ENCODE assay signal across 26 cellular contexts in genomic region chr7:101397770-101398324, GRCh38. TPM values are rescaled to one million over a fixed set of nuclear protein-coding genes. Genes with fewer than 3 reads are reported as not detected.
"Had no signal": no experiment of that assay in that cellular context is flagged by ENCODE, and none has a peak within 500 bp of the region (broad histone marks: within the 10 kb centered on the region; RNA-seq: fewer than 3 reads in every experiment).

No MANE protein-coding gene starts in this region.

- H3K36me3 Mint-ChIP-seq: activated naive CD8-positive, alpha-beta T cell had no signal

- H3K4me3 ChIP-seq: adrenal gland, ascending aorta, esophagus squamous epithelium, gastrocnemius medialis, pancreas had no signal

- H3K9me3 Mint-ChIP-seq: activated T-cell treated with anti-CD3 and anti-CD28 coated beads, Interleukin-2, amount 50 U/mL, for 4 hours; activated T-helper 2 cell treated with anti-CD3 and anti-CD28 coated beads, Interferon-gamma antibody, Interleukin-2, Interleukin-4, amounts not matched to agents 10 μg/mL and 5 μg/mL and 100 μg/mL, durations not matched to agents 14 hours and 24 hours and 36 hours; nephron had no signal

- H3K9me3 ChIP-seq: adrenal gland, ascending aorta, esophagus squamous epithelium, gastrocnemius medialis, pancreas had no signal

- H3K4me3 Mint-ChIP-seq: activated CD4-positive, alpha-beta T cell treated with anti-CD3 and anti-CD28 coated beads for 36 hours; activated naive CD8-positive, alpha-beta T cell; activated T-cell treated with anti-CD3 and anti-CD28 coated beads, Interleukin-2, amount 50 U/mL, for 4 hours; nephron had no signal

- H3K27me3 ChIP-seq: adrenal gland, ascending aorta, pancreas had no signal

- H3K4me1 Mint-ChIP-seq: activated CD4-positive, alpha-beta T cell treated with anti-CD3 and anti-CD28 coated beads for 36 hours had no signal

- H3K27ac Mint-ChIP-seq: activated CD4-positive, alpha-beta T cell treated with anti-CD3 and anti-CD28 coated beads for 36 hours; activated naive CD8-positive, alpha-beta T cell; activated T-helper 2 cell treated with anti-CD3 and anti-CD28 coated beads, Interferon-gamma antibody, Interleukin-2, Interleukin-4, amounts not matched to agents 10 μg/mL and 5 μg/mL and 100 μg/mL, durations not matched to agents 14 hours and 24 hours and 36 hours had no signal

- H3K4me1 ChIP-seq: adrenal gland, ascending aorta, gastrocnemius medialis, pancreas had no signal

- H3K27ac ChIP-seq: adrenal gland, ascending aorta, brain microvascular endothelial cell, esophagus squamous epithelium, gastrocnemius medialis, pancreas had no signal

- DNase-seq: activated CD4-positive, alpha-beta T cell treated with anti-CD3 and anti-CD28 coated beads for 36 hours; activated CD4-positive, alpha-beta T cell treated with anti-CD3 and anti-CD28 coated beads, Interleukin-2, amount 50 U/mL, for 4 hours; activated CD8-positive, alpha-beta memory T cell treated with anti-CD3 and anti-CD28 coated beads, Interleukin-2, amount 50 U/mL, for 48 hours; activated naive CD4-positive, alpha-beta T cell; activated T-cell treated with anti-CD3 and anti-CD28 coated beads, Interleukin-2, amount 50 U/mL, for 4 hours; adrenal gland; brain microvascular endothelial cell; caudate nucleus; dermis blood vessel endothelial cell; effector memory CD4-positive, alpha-beta T cell; esophagus squamous epithelium; gastrocnemius medialis; head of caudate nucleus; left ventricle myocardium superior; pancreas; stimulated activated CD4-positive, alpha-beta T cell treated with anti-CD3 and anti-CD28 coated beads, Interleukin-2, amount 100 ng/mL, for 24 hours; stimulated activated naive CD8-positive, alpha-beta T cell treated with anti-CD3 and anti-CD28 coated beads, Interleukin-15, Interleukin-2, amounts not matched to agents 100 U/mL and 50 U/mL, for 24 hours; T-helper 1 cell had no signal

- H3K27me3 Mint-ChIP-seq: activated naive CD8-positive, alpha-beta T cell had no signal

- H3K36me3 ChIP-seq: adrenal gland, ascending aorta, brain microvascular endothelial cell, esophagus squamous epithelium, gastrocnemius medialis, pancreas had no signal

RNA-seq across cellular contexts. Expression of gene COL26A1, which starts 35.2 kb away (rescaled TPM):
- total RNA-seq: activated CD4-positive, alpha-beta T cell treated with anti-CD3 and anti-CD28 coated beads for 36 hours; activated CD8-positive, alpha-beta memory T cell treated with anti-CD3 and anti-CD28 coated beads for 36 hours; ascending aorta; dermis blood vessel endothelial cell; endothelial cell of umbilical vein; esophagus squamous epithelium; gastrocnemius medialis; left ventricle myocardium superior; subcutaneous adipose tissue; ureter had no signal
- polyA plus RNA-seq: endothelial cell of umbilical vein had no signal
